In genomic region chr15:81191701-81192100, GRCh38 we compare ENCODE assay signal across 19 cellular contexts. TPM values are rescaled to one million over a fixed set of nuclear protein-coding genes. Genes with fewer than 3 reads are reported as not detected.
"Had no signal": no experiment of that assay in that cellular context is flagged by ENCODE, and none has a peak within 500 bp of the region (broad histone marks: within the 10 kb centered on the region; RNA-seq: fewer than 3 reads in every experiment).

No MANE protein-coding gene starts in this region.

- H3K4me3 Mint-ChIP-seq: activated B cell treated with CpG ODN at 0.5 μM for 24 hours; activated CD8-positive, alpha-beta T cell treated with anti-CD3 and anti-CD28 coated beads for 36 hours; activated naive CD4-positive, alpha-beta T cell treated with anti-CD3 and anti-CD28 coated beads, Interleukin-2, amount 50 U/mL, for 24 hours; activated T-cell treated with anti-CD3 and anti-CD28 coated beads, Interleukin-2, amount 50 U/mL, for 4 hours; immature natural killer cell; stimulated activated naive B cell treated with anti-CD40 and anti-IgM and Interleukin-4, amounts not matched to agents 10 μg/mL and 1 μg/mL and 100 μg/mL, for 72 hours had no signal

- DNase-seq: activated B cell treated with CpG ODN at 0.5 μM for 24 hours; activated CD4-positive, alpha-beta T cell treated with anti-CD3 and anti-CD28 coated beads for 48 hours; activated CD8-positive, alpha-beta T cell treated with anti-CD3 and anti-CD28 coated beads for 36 hours; activated effector memory CD4-positive, alpha-beta T cell treated with Interleukin-2 at 50 U/mL for 16 hours; activated T-cell treated with anti-CD3 and anti-CD28 coated beads, Interleukin-2, amount 50 U/mL, for 4 hours; amniotic stem cell; central memory CD4-positive, alpha-beta T cell; colonic mucosa; head of caudate nucleus; immature natural killer cell; midbrain; pancreas; stimulated activated CD4-positive, alpha-beta T cell treated with anti-CD3 and anti-CD28 coated beads, Interleukin-15, amount 100 ng/mL, for 24 hours; stimulated activated CD4-positive, alpha-beta T cell treated with anti-CD3 and anti-CD28 coated beads, Interleukin-4, amount 100 ng/mL, for 1 hour; stimulated activated naive B cell treated with anti-CD40 and anti-IgM and Interleukin-4, amounts not matched to agents 10 μg/mL and 1 μg/mL and 100 μg/mL, for 72 hours had no signal

- H3K9me3 Mint-ChIP-seq: activated B cell treated with CpG ODN at 0.5 μM for 24 hours; activated CD8-positive, alpha-beta T cell treated with anti-CD3 and anti-CD28 coated beads for 36 hours; activated naive CD4-positive, alpha-beta T cell treated with anti-CD3 and anti-CD28 coated beads, Interleukin-2, amount 50 U/mL, for 24 hours; activated T-cell treated with anti-CD3 and anti-CD28 coated beads, Interleukin-2, amount 50 U/mL, for 4 hours; stimulated activated naive B cell treated with anti-CD40 and anti-IgM and Interleukin-4, amounts not matched to agents 10 μg/mL and 1 μg/mL and 100 μg/mL, for 72 hours had no signal

- H3K9me3 ChIP-seq: colonic mucosa, pancreas had no signal

- H3K27me3 Mint-ChIP-seq: activated B cell treated with CpG ODN at 0.5 μM for 24 hours had no signal

- H3K27ac ChIP-seq: colonic mucosa, pancreas had no signal

- H3K27ac Mint-ChIP-seq: activated B cell treated with CpG ODN at 0.5 μM for 24 hours; activated CD8-positive, alpha-beta T cell treated with anti-CD3 and anti-CD28 coated beads for 36 hours; activated naive CD4-positive, alpha-beta T cell treated with anti-CD3 and anti-CD28 coated beads, Interleukin-2, amount 50 U/mL, for 24 hours; immature natural killer cell; stimulated activated naive B cell treated with anti-CD40 and anti-IgM and Interleukin-4, amounts not matched to agents 10 μg/mL and 1 μg/mL and 100 μg/mL, for 72 hours had no signal

- H3K27me3 ChIP-seq: colonic mucosa, pancreas had no signal

- H3K4me1 ChIP-seq: colonic mucosa had no signal

- H3K36me3 ChIP-seq: colonic mucosa, pancreas had no signal

- ATAC-seq: activated CD8-positive, alpha-beta T cell treated with anti-CD3 and anti-CD28 coated beads for 36 hours; activated T-cell treated with anti-CD3 and anti-CD28 coated beads, Interleukin-2, amount 50 U/mL, for 4 hours; pancreas; stimulated activated naive B cell treated with anti-CD40 and anti-IgM and Interleukin-4, amounts not matched to agents 10 μg/mL and 1 μg/mL and 100 μg/mL, for 72 hours had no signal

- H3K36me3 Mint-ChIP-seq: activated naive CD4-positive, alpha-beta T cell treated with anti-CD3 and anti-CD28 coated beads, Interleukin-2, amount 50 U/mL, for 24 hours; immature natural killer cell; stimulated activated naive B cell treated with anti-CD40 and anti-IgM and Interleukin-4, amounts not matched to agents 10 μg/mL and 1 μg/mL and 100 μg/mL, for 72 hours had no signal

- H3K4me1 Mint-ChIP-seq: activated B cell treated with CpG ODN at 0.5 μM for 24 hours; activated naive CD4-positive, alpha-beta T cell treated with anti-CD3 and anti-CD28 coated beads, Interleukin-2, amount 50 U/mL, for 24 hours; stimulated activated naive B cell treated with anti-CD40 and anti-IgM and Interleukin-4, amounts not matched to agents 10 μg/mL and 1 μg/mL and 100 μg/mL, for 72 hours had no signal

- H3K4me3 ChIP-seq: colonic mucosa, lung, pancreas had no signal

RNA-seq across cellular contexts. Expression of gene IL16, which starts 5.0 kb away (rescaled TPM):
- polyA plus RNA-seq: neural cell had no signal

RNA-seq across cellular contexts. Expression of gene CFAP161, which starts 57.6 kb away (rescaled TPM):
- total RNA-seq: activated CD8-positive, alpha-beta T cell treated with anti-CD3 and anti-CD28 coated beads for 36 hours; activated T-cell treated with anti-CD3 and anti-CD28 coated beads, Interleukin-2, amount 50 U/mL, for 4 hours; T-helper 2 cell treated with Interferon-gamma antibody and Interleukin-4, amounts not matched to agents 100 ng/mL and 5 ng/mL, for 36 hours had no signal
- polyA plus RNA-seq: neural cell had no signal
